Comparison of ENCODE assay signal across 9 cellular contexts in the genomic region with DNA sequence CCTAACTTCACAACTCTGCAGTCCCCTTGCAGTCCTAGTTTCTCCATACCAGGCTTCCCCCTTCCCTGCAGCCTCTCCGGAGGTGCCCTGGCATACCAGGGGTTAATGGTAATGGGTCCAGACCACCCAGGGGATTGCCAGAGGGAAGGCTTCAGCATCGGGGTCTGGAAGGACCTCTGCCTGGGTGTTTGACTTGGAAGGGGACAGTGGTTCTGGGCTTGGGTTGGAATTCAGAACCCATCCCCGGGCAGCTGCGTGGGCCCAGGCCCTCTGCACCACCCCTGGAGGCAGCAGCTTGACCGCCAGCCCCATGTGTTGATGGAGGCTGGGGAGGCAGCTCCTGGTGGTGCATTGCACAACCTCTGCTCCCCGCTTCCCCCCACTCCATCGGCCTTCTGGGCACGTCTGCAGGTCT. TPM values are rescaled to one million over a fixed set of nuclear protein-coding genes. Genes with fewer than 3 reads are reported as not detected.
A peak's percentile ranks its signal among the peaks of the same experiment; 100 is the strongest.
DNase-seq lines count a peak whose midpoint lies in the region; ATAC-seq and TF ChIP-seq lines count a peak whose summit lies in the region.
"Had no signal": no experiment of that assay in that cellular context is flagged by ENCODE, and none has a peak within 500 bp of the region (broad histone marks: within the 10 kb centered on the region; RNA-seq: fewer than 3 reads in every experiment).

No MANE protein-coding gene starts in this region.

- no peak for ATAC-seq in HG03521 (IDR thresholded peaks at IDR 0.05; ENCODE audit: unreplicated experiment)
- no peak for ATAC-seq in HG02981 (IDR thresholded peaks at IDR 0.05; ENCODE audit: unreplicated experiment)

- no peaks in the 10 kb centered on the region for H4K20me1 ChIP-seq in PC-9 (ENCODE audit: insufficient read depth)

- H3K27ac ChIP-seq in PC-9, result no peak overlapping the region

- H3K9me3 ChIP-seq in PC-9 (ENCODE audit: insufficient read depth, low read depth) (no peaks in the 10 kb centered on the region), endocrine pancreas (ENCODE audit: control insufficient read depth, low read length) (no peaks in the 10 kb centered on the region)

- no peak for DNase-seq in BJ (ENCODE audit: low read depth)
- DNase-seq in PC-9, result no peak
- no peak for DNase-seq in neural crest cell (ENCODE audit: low read depth, low spot score)
- DNase-seq in NCI-H526 treated with DMSO at 0.1 percent for 48 hours (lab: John Stamatoyannopoulos, UW), result no peak
- DNase-seq in dedifferentiated amniotic fluid mesenchymal stem cell (ENCODE audit: extremely low spot score), result no peak
- DNase-seq: NCI-H446 treated with DMSO at 0.1 percent for 48 hours had no signal

- H3K4me3 Mint-ChIP-seq in neural crest cell, result peak overlapping the region; percentile 94

- peak overlapping the region; percentile 57 for H3K4me3 ChIP-seq in BJ (ENCODE audit: low read depth, low read length)
- peak overlapping the region; percentile 62 for H3K4me3 ChIP-seq in PC-9
- no peak overlapping the region for H3K4me3 ChIP-seq in endocrine pancreas (ENCODE audit: control insufficient read depth, insufficient read depth, low read length)

- H3K4me1 ChIP-seq in PC-9 (replicated peaks; ENCODE audit: insufficient read depth) (peaks cover 4% of the 10 kb centered on the region; the same call in 1 of the 2 replicates), endocrine pancreas (ENCODE audit: control insufficient read depth, insufficient read depth, low read length) (no peaks in the 10 kb centered on the region)

- TF ChIP-seq CTCF in BJ (IDR thresholded peaks at IDR 0.05; ENCODE audit: insufficient read depth, low read depth, low read length), result no peak
- no peak for TF ChIP-seq CTCF in PC-9 (conservative IDR thresholded peaks at IDR 0.05)
- no peak for TF ChIP-seq CTCF in neural crest cell (conservative IDR thresholded peaks at IDR 0.05)

- no peaks in the 10 kb centered on the region for H3K9me3 Mint-ChIP-seq in neural crest cell

- POLR2A ChIA-PET in BJ (lab: Charles Lee), result interaction anchor here (2.1 kb wide), 1 partner anchor 10 kb away, joined by 10 read pairs; no protein-coding TSS in a partner anchor
- POLR2A ChIA-PET in PC-9 (lab: Charles Lee; ENCODE audit: unreplicated experiment), result interaction anchor here (0.6 to 0.7 kb wide), 2 partner anchors 53 to 280 kb away, joined by 3 read pairs; no protein-coding TSS in a partner anchor

- peaks cover 22% of the 10 kb centered on the region for H3K4me1 Mint-ChIP-seq in neural crest cell

- H3K79me2 ChIP-seq in PC-9 (ENCODE audit: low read depth), result peaks cover 8% of the 10 kb centered on the region

- H3K27me3 Mint-ChIP-seq in neural crest cell (ENCODE audit: low read depth), result no peaks in the 10 kb centered on the region

- intact Hi-C loops in PC-9 (cut with micrococcal nuclease; ENCODE audit: unreplicated experiment), result loop anchor here (5.0 kb wide), 1 partner anchor 46 kb away; no protein-coding TSS in a partner anchor

- peak overlapping the region; percentile 83 for H3K4me2 ChIP-seq in PC-9

- H3K9ac ChIP-seq in endocrine pancreas (ENCODE audit: control insufficient read depth, insufficient read depth, low read length), result peak overlapping the region; percentile 8

- H2AFZ ChIP-seq in PC-9, result peak overlapping the region; percentile 70

- H3K27me3 ChIP-seq in BJ (ENCODE audit: control insufficient read depth, insufficient read depth, low read length), result no peaks in the 10 kb centered on the region
- no peaks in the 10 kb centered on the region for H3K27me3 ChIP-seq in PC-9 (ENCODE audit: insufficient read depth, low read depth)
- no peaks in the 10 kb centered on the region for H3K27me3 ChIP-seq in endocrine pancreas (ENCODE audit: control insufficient read depth, insufficient read depth, low read length)

- H3F3A ChIP-seq in PC-9 (ENCODE audit: insufficient read depth, low read depth), result peaks cover 11% of the 10 kb centered on the region

- BruUV-seq in PC-9 (replicated peaks; lab: Mats Ljungman, UMichigan), result TSS peak; percentile 24

- no peaks in the 10 kb centered on the region for H3K9me2 ChIP-seq in PC-9 (ENCODE audit: insufficient read depth)

- CTCF ChIA-PET in BJ (lab: Yijun Ruan, JAX) (interaction anchor here (1.0 to 1.6 kb wide), 8 partner anchors 10 to 70 kb away, joined by 3 to 8 read pairs (median 4); no protein-coding TSS in a partner anchor), PC-9 (lab: Charles Lee) (no interaction called here)

- peaks cover 2% of the 10 kb centered on the region for H3K36me3 Mint-ChIP-seq in neural crest cell (ENCODE audit: low read depth)

- no peak overlapping the region for H3K27ac Mint-ChIP-seq in neural crest cell (ENCODE audit: unreplicated experiment)

- peaks cover 4% of the 10 kb centered on the region for H3K36me3 ChIP-seq in BJ (ENCODE audit: control insufficient read depth, insufficient read depth, low read length)
- H3K36me3 ChIP-seq in PC-9 (ENCODE audit: low read depth), result no peaks in the 10 kb centered on the region
- H3K36me3 ChIP-seq in endocrine pancreas (ENCODE audit: control insufficient read depth, insufficient read depth, low read length), result no peaks in the 10 kb centered on the region

RNA-seq across cellular contexts. Expression of gene NCS1, which starts 1.3 kb away (rescaled TPM):
- 54.4 and 67.7 TPM in 2 replicates for polyA plus RNA-seq in BJ (2011; rRNA removed)
- 37.3 and 62.4 TPM in 2 replicates for polyA minus RNA-seq in BJ (2011; rRNA and poly(A)+ RNA removed)
- total RNA-seq in PC-9 (2021), result 53.0 and 59.2 TPM in 2 replicates
- 60.1 and 67.8 TPM in 2 replicates for total RNA-seq in neural crest cell
